ENCODE assay signal across 13 cellular contexts in the genomic region with DNA sequence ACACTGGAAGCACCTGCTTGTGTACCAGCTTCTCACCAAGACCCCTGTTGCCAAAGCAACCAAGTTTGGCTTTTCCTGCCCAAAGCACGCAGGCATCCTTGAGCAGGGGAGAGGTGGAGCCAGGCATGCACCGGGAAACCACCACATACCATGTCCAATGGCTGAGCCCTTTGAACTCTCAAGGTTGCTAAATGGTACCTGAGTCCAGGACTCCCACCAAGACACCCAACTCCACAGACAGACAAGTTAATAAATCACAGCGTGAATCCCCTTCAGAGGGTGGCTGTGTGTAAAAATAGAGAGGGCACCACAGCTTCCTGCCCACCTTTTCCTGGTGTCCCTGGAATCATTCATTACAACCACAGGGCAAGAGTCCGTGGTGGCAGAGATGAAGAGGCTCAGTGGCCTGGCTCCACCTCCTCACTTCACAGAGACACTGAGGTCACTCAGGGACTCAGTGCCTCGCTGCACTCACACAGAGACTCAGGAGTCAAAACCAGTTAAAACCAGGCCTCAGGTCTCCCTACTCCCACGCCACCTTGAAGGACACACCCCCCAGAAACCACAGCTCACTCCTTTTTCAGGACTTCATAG.
DNase-seq lines count a peak whose midpoint lies in the region; ATAC-seq and TF ChIP-seq lines count a peak whose summit lies in the region.
"Had no signal": no experiment of that assay in that cellular context is flagged by ENCODE, and none has a peak within 500 bp of the region (broad histone marks: within the 10 kb centered on the region; RNA-seq: fewer than 3 reads in every experiment).

No MANE protein-coding gene starts in this region.

- ATAC-seq in HG02759 (IDR thresholded peaks at IDR 0.05; ENCODE audit: unreplicated experiment), result peak; percentile 76
- no peak for ATAC-seq in T-cell (replicated peaks in 1 of 4)
- ATAC-seq in stimulated activated naive CD8-positive, alpha-beta T cell treated with anti-CD3 and anti-CD28 coated beads, Interleukin-15, Interleukin-2, amounts not matched to agents 100 U/mL and 50 U/mL, for 24 hours, result peak; percentile 74
- ATAC-seq in left lung, result no peak

- DNase-seq in activated naive CD4-positive, alpha-beta T cell treated with anti-CD3 and anti-CD28 coated beads for 36 hours, result peak; percentile 52
- no peak for DNase-seq in activated naive CD4-positive, alpha-beta T cell treated with anti-CD3 and anti-CD28 coated beads, Interleukin-2, amount 50 U/mL, for 16 hours
- DNase-seq in T-cell, result no peak
- peak; percentile 53 for DNase-seq in stimulated activated naive CD8-positive, alpha-beta T cell treated with anti-CD3 and anti-CD28 coated beads, Interleukin-15, Interleukin-2, amounts not matched to agents 100 U/mL and 50 U/mL, for 24 hours
- no peak for DNase-seq in H7
- DNase-seq in cerebellar cortex (ENCODE audit: low spot score), result no peak
- DNase-seq in left lung, result no peak
- DNase-seq: CD4-positive, CD25-positive, alpha-beta regulatory T cell; erythroblast; IMR-90 had no signal

- H3K4me1 Mint-ChIP-seq in activated naive CD4-positive, alpha-beta T cell treated with anti-CD3 and anti-CD28 coated beads for 36 hours (ENCODE audit: low read depth), result peaks cover 26% of the 10 kb centered on the region
- H3K4me1 Mint-ChIP-seq in T-cell, result peaks cover 36 to 42% (median 36%) of the 10 kb centered on the region in 3 donors

- H3K9me3 ChIP-seq in left lung, result no peaks in the 10 kb centered on the region
- H3K9me3 ChIP-seq: neutrophil, thoracic aorta had no signal

- POLR2A ChIA-PET in T-cell (lab: Charles Lee), result interaction anchor here in 1 of 2 donors (0.7 kb wide), 1 partner anchor 1046 kb away, joined by 3 read pairs; no protein-coding TSS in a partner anchor

- intact Hi-C loops in activated naive CD4-positive, alpha-beta T cell treated with anti-CD3 and anti-CD28 coated beads for 36 hours (cut with micrococcal nuclease), result no loop called here
- intact Hi-C loops in left lung (cut with DNase I), result no loop called here

- H3K27ac ChIP-seq in left lung, result no peak overlapping the region
- H3K27ac ChIP-seq: neutrophil, thoracic aorta had no signal

- no peaks in the 10 kb centered on the region for H3K9me3 Mint-ChIP-seq in activated naive CD4-positive, alpha-beta T cell treated with anti-CD3 and anti-CD28 coated beads for 36 hours
- H3K9me3 Mint-ChIP-seq in T-cell, result no peaks in the 10 kb centered on the region
- H3K9me3 Mint-ChIP-seq: CD4-positive, CD25-positive, alpha-beta regulatory T cell had no signal

- no peaks in the 10 kb centered on the region for H3K36me3 Mint-ChIP-seq in activated naive CD4-positive, alpha-beta T cell treated with anti-CD3 and anti-CD28 coated beads for 36 hours (ENCODE audit: low read depth)
- no peaks in the 10 kb centered on the region for H3K36me3 Mint-ChIP-seq in T-cell
- H3K36me3 Mint-ChIP-seq: CD4-positive, CD25-positive, alpha-beta regulatory T cell had no signal

- H3K27me3 ChIP-seq in H7 (ENCODE audit: control insufficient read depth, insufficient read depth, low read length), result no peaks in the 10 kb centered on the region
- H3K27me3 ChIP-seq in left lung, result no peaks in the 10 kb centered on the region

- H3K36me3 ChIP-seq in H7 (replicated peaks; ENCODE audit: control insufficient read depth, insufficient read depth, low read length), result no peaks in the 10 kb centered on the region
- H3K36me3 ChIP-seq in left lung, result no peaks in the 10 kb centered on the region
- H3K36me3 ChIP-seq: neutrophil, thoracic aorta had no signal

- H3K27me3 Mint-ChIP-seq in activated naive CD4-positive, alpha-beta T cell treated with anti-CD3 and anti-CD28 coated beads for 36 hours (ENCODE audit: low read depth), result no peaks in the 10 kb centered on the region
- peaks cover 5 to 10% of the 10 kb centered on the region in 2 donors for H3K27me3 Mint-ChIP-seq in T-cell

- H3K4me3 Mint-ChIP-seq in activated naive CD4-positive, alpha-beta T cell treated with anti-CD3 and anti-CD28 coated beads for 36 hours, result no peak overlapping the region
- H3K4me3 Mint-ChIP-seq in T-cell, result peak overlapping the region in 1 of 3 donors; percentile 61

- CTCF ChIA-PET in activated naive CD4-positive, alpha-beta T cell treated with anti-CD3 and anti-CD28 coated beads for 36 hours (lab: Charles Lee), result interaction anchor here (2.5 kb wide), 1 partner anchor 46 kb away, joined by 9 read pairs; no protein-coding TSS in a partner anchor
- CTCF ChIA-PET in T-cell (lab: Charles Lee), result no interaction called here

- H3K4me3 ChIP-seq in H7 (ENCODE audit: insufficient read depth, low read depth, low read length) (no peak overlapping the region), left lung (no peak overlapping the region)
- H3K4me3 ChIP-seq: thoracic aorta had no signal

- no peak for TF ChIP-seq CTCF in left lung (IDR thresholded peaks at IDR 0.05)

- H3K27ac Mint-ChIP-seq in activated naive CD4-positive, alpha-beta T cell treated with anti-CD3 and anti-CD28 coated beads for 36 hours, result no peak overlapping the region
- peak overlapping the region; percentile 19 to 82 for H3K27ac Mint-ChIP-seq in T-cell

- peaks cover 5 to 16% of the 10 kb centered on the region in 2 donors for H3K4me1 ChIP-seq in left lung

Comparison
In these comparisons a context has a peak if more than half of its experiments do, and no peak if none do; other contexts are left out.
1. DNase-seq: peak in activated naive CD4-positive, alpha-beta T cell treated with anti-CD3 and anti-CD28 coated beads for 36 hours (single experiment) and stimulated activated naive CD8-positive, alpha-beta T cell treated with anti-CD3 and anti-CD28 coated beads, Interleukin-15, Interleukin-2, amounts not matched to agents 100 U/mL and 50 U/mL, for 24 hours (single experiment); none in activated naive CD4-positive, alpha-beta T cell treated with anti-CD3 and anti-CD28 coated beads, Interleukin-2, amount 50 U/mL, for 16 hours (single experiment), T-cell (0 of 34), H7 (single experiment), cerebellar cortex (single experiment) and left lung (0 of 2).
2. ATAC-seq: peak in HG02759 (single experiment) and stimulated activated naive CD8-positive, alpha-beta T cell treated with anti-CD3 and anti-CD28 coated beads, Interleukin-15, Interleukin-2, amounts not matched to agents 100 U/mL and 50 U/mL, for 24 hours (single experiment); none in T-cell (0 of 4) and left lung (single experiment).